22 cellular contexts compared by ENCODE assay signal in the genomic region with DNA sequence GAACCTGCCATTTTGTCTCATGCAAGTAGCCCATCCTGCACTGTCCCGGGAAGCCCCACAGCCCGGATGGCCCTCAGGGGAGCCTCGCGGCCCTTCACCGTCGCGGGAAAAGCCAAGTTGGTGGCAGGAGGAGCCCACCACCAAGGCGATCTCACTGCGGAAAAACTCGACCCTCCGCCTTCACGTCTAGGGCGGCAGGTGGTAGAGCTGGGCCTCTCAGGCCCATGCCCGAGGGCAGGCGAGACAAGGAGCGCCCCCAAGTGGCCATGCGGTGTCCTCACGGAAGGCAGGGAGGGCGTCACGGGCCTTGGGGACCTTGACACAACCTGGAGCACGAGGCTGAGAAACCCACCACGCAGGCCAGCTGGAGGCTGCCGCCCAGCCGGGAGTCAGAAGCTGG. TPM values are rescaled to one million over a fixed set of nuclear protein-coding genes. Genes with fewer than 3 reads are reported as not detected.
DNase-seq lines count a peak whose midpoint lies in the region; ATAC-seq and TF ChIP-seq lines count a peak whose summit lies in the region.
"Had no signal": no experiment of that assay in that cellular context is flagged by ENCODE, and none has a peak within 500 bp of the region (broad histone marks: within the 10 kb centered on the region; RNA-seq: fewer than 3 reads in every experiment).

No MANE protein-coding gene starts in this region.

- H3K9ac ChIP-seq in H9 (ENCODE audit: extremely low read depth, insufficient read length, low read length) = no peak overlapping the region

- no peak overlapping the region for H3T11ph ChIP-seq in H9 (ENCODE audit: low read length)

- ATAC-seq in Right ventricle myocardium inferior = no peak
- ATAC-seq in left cardiac atrium = no peak
- no peak for ATAC-seq in HG02840 (IDR thresholded peaks at IDR 0.05; ENCODE audit: low FRiP score, unreplicated experiment)
- ATAC-seq: T-cell had no signal

- no peak overlapping the region for H3K4me2 ChIP-seq in H9 (ENCODE audit: insufficient read depth, insufficient read length, low read length)

- no peak overlapping the region for H3K23ac ChIP-seq in H9 (ENCODE audit: insufficient read length, low read depth, low read length)

- intact Hi-C loops in Right ventricle myocardium inferior (cut with DNase I) = no loop called here
- intact Hi-C loops in left cardiac atrium (cut with DNase I) = no loop called here
- intact Hi-C loops in testis (cut with DNase I; ENCODE audit: low total_unique reads) = no loop called here
- intact Hi-C loops in CD4-positive, alpha-beta memory T cell (cut with micrococcal nuclease) = no loop called here

- peak; percentile 69 for TF ChIP-seq CTCF in H9 (conservative IDR thresholded peaks at IDR 0.05)
- TF ChIP-seq CTCF in brain microvascular endothelial cell (IDR thresholded peaks at IDR 0.05; ENCODE audit: low read depth, low read length, missing control alignments) = peak; percentile 1
- no peak for TF ChIP-seq CTCF in testis (IDR thresholded peaks at IDR 0.05)

- no peaks in the 10 kb centered on the region; a peak in 1 of 5 replicates for H3K9me3 Mint-ChIP-seq in H9
- H3K9me3 Mint-ChIP-seq in CD4-positive, alpha-beta memory T cell = no peaks in the 10 kb centered on the region
- H3K9me3 Mint-ChIP-seq: CD8-positive, alpha-beta memory T cell; T-cell had no signal

- no CpG with 5 or more reads among the region's 24 CpGs for WGBS in H9 (ENCODE audit: extremely low coverage, insufficient read length, low lambda C conversion rate)
- WGBS in testis, 2 donors = 62 to 83% methylated on average over 2 to 24 of the region's 24 CpGs

- DNase-seq in Right ventricle myocardium inferior (ENCODE audit: missing footprints) = peak; percentile 34
- no peak for DNase-seq in left cardiac atrium
- peak; percentile 80 for DNase-seq in H9
- no peak for DNase-seq in brain microvascular endothelial cell
- DNase-seq in testis = peak; percentile 44
- no peak for DNase-seq in kidney glomerular epithelial cell (lab: John Stamatoyannopoulos, UW)
- no peak for DNase-seq in CD4-positive, alpha-beta memory T cell
- DNase-seq: activated CD4-positive, alpha-beta T cell treated with anti-CD3 and anti-CD28 coated beads, Interleukin-2, amount 50 U/mL, for 4 hours; activated naive CD4-positive, alpha-beta T cell treated with anti-CD3 and anti-CD28 coated beads, Interleukin-2, amount 50 U/mL, for 16 hours; activated T-cell treated with anti-CD3 and anti-CD28 coated beads, Interleukin-2, amount 50 U/mL, for 1 hour; aorta; CD8-positive, alpha-beta memory T cell; cerebellar nuclear complex; DMS79 treated with DMSO at 0.1 percent for 48 hours; effector CD8-positive, alpha-beta T cell; esophagus squamous epithelium; glutamatergic neuron; NCI-H510A treated with DMSO at 0.1 percent for 48 hours; stimulated activated CD4-positive, alpha-beta T cell treated with anti-CD3 and anti-CD28 coated beads, Interleukin-12 subunit alpha, Interleukin-12 subunit beta, amount 100 ng/mL, for 4 hours; T-cell had no signal

- no peak for TF ChIP-seq POLR2A in testis (IDR thresholded peaks at IDR 0.05)

- no peak overlapping the region for H4K91ac ChIP-seq in H9 (ENCODE audit: insufficient read length, low read depth, low read length)

- H4K8ac ChIP-seq in H9 (replicated peaks; ENCODE audit: insufficient read length, low read depth, low read length) = no peak overlapping the region

- H3K4me3 Mint-ChIP-seq in H9 = no peak overlapping the region
- H3K4me3 Mint-ChIP-seq in CD4-positive, alpha-beta memory T cell = no peak overlapping the region
- H3K4me3 Mint-ChIP-seq: CD8-positive, alpha-beta memory T cell; T-cell had no signal

- H3K36me3 ChIP-seq in brain microvascular endothelial cell (replicated peaks) = no peaks in the 10 kb centered on the region
- H3K36me3 ChIP-seq in testis (ENCODE audit: low read depth, missing control alignments) = no peaks in the 10 kb centered on the region
- no peaks in the 10 kb centered on the region for H3K36me3 ChIP-seq in CD4-positive, alpha-beta memory T cell (ENCODE audit: insufficient read depth, low read length)
- H3K36me3 ChIP-seq: esophagus squamous epithelium, suprapubic skin had no signal

- no peak overlapping the region for H2BK20ac ChIP-seq in H9 (ENCODE audit: low read depth, low read length, poor library complexity, severe bottlenecking)

- no peaks in the 10 kb centered on the region; the same call in 1 of the 2 replicates for H3K27me3 Mint-ChIP-seq in H9 (ENCODE audit: low read depth)
- no peaks in the 10 kb centered on the region for H3K27me3 Mint-ChIP-seq in CD4-positive, alpha-beta memory T cell
- H3K27me3 Mint-ChIP-seq: CD8-positive, alpha-beta memory T cell; T-cell had no signal

- peaks cover 6 to 17% of the 10 kb centered on the region in 2 experiments; a peak in 2 of 4 replicates for H3K4me1 Mint-ChIP-seq in H9
- H3K4me1 Mint-ChIP-seq in CD4-positive, alpha-beta memory T cell = no peaks in the 10 kb centered on the region
- H3K4me1 Mint-ChIP-seq: CD8-positive, alpha-beta memory T cell; T-cell had no signal

- H3K27ac Mint-ChIP-seq in H9 = no peak overlapping the region
- H3K27ac Mint-ChIP-seq in CD4-positive, alpha-beta memory T cell = no peak overlapping the region
- H3K27ac Mint-ChIP-seq: CD8-positive, alpha-beta memory T cell; T-cell had no signal

- no peaks in the 10 kb centered on the region for H4K20me1 ChIP-seq in H9 (ENCODE audit: control insufficient read depth, insufficient read depth, insufficient read length)

- no peaks in the 10 kb centered on the region for H3K36me3 Mint-ChIP-seq in H9 (ENCODE audit: insufficient read depth in 1 of 3, low read depth in 3 of 3)
- no peaks in the 10 kb centered on the region for H3K36me3 Mint-ChIP-seq in CD4-positive, alpha-beta memory T cell
- H3K36me3 Mint-ChIP-seq: CD8-positive, alpha-beta memory T cell; T-cell had no signal

- H2BK12ac ChIP-seq in H9 (ENCODE audit: insufficient read length, low read depth, low read length) = no peak overlapping the region

- no peak overlapping the region for H2AK5ac ChIP-seq in H9 (ENCODE audit: insufficient read length, low read length)

- no peaks in the 10 kb centered on the region for H3K23me2 ChIP-seq in H9 (ENCODE audit: insufficient read length, low read depth, low read length, poor library complexity, severe bottlenecking)

- H2BK120ac ChIP-seq in H9 (ENCODE audit: low read depth, low read length, poor library complexity, severe bottlenecking) = no peak overlapping the region

- H2BK15ac ChIP-seq in H9 (ENCODE audit: low read depth, low read length) = no peak overlapping the region

- no peaks in the 10 kb centered on the region for H3K4me1 ChIP-seq in H9 (ENCODE audit: insufficient read depth, low read length)
- no peaks in the 10 kb centered on the region for H3K4me1 ChIP-seq in testis
- H3K4me1 ChIP-seq in CD4-positive, alpha-beta memory T cell (ENCODE audit: insufficient read depth, low read length) = no peaks in the 10 kb centered on the region
- H3K4me1 ChIP-seq: esophagus squamous epithelium, suprapubic skin had no signal

- no peak overlapping the region for H3K27ac ChIP-seq in H9 (ENCODE audit: insufficient read length, low read depth, low read length)
- H3K27ac ChIP-seq in brain microvascular endothelial cell = no peak overlapping the region
- H3K27ac ChIP-seq in testis = no peak overlapping the region
- no peak overlapping the region for H3K27ac ChIP-seq in CD4-positive, alpha-beta memory T cell (ENCODE audit: low read depth, low read length)
- H3K27ac ChIP-seq: esophagus squamous epithelium, suprapubic skin had no signal

- H4K5ac ChIP-seq in H9 (ENCODE audit: insufficient read length, low read depth, low read length) = no peak overlapping the region

- no peaks in the 10 kb centered on the region for H3K79me2 ChIP-seq in H9 (ENCODE audit: insufficient read depth, low read length)

- H3K4me3 ChIP-seq in brain microvascular endothelial cell (ENCODE audit: low read depth, low read length) = no peak overlapping the region
- peak overlapping the region; percentile 44 to 59 for H3K4me3 ChIP-seq in testis
- no peak overlapping the region for H3K4me3 ChIP-seq in CD4-positive, alpha-beta memory T cell (ENCODE audit: low read length in 2 of 2)
- H3K4me3 ChIP-seq: esophagus squamous epithelium, suprapubic skin had no signal

- no peak overlapping the region for H3K56ac ChIP-seq in H9 (ENCODE audit: insufficient read length, low read depth, low read length)

- H3K9me3 ChIP-seq in H9 (ENCODE audit: control insufficient read depth, low read depth, low read length) (no peaks in the 10 kb centered on the region), testis (no peaks in the 10 kb centered on the region)
- H3K9me3 ChIP-seq in CD4-positive, alpha-beta memory T cell (ENCODE audit: control insufficient read depth in 1 of 2, low read length in 2 of 2) = no peaks in the 10 kb centered on the region
- H3K9me3 ChIP-seq: esophagus squamous epithelium, suprapubic skin had no signal

- no peak overlapping the region for H2BK5ac ChIP-seq in H9 (ENCODE audit: insufficient read length, low read length)

- CTCF ChIA-PET in CD4-positive, alpha-beta memory T cell (lab: Charles Lee; ENCODE audit: partially characterized antibody) = interaction anchor here (1.3 kb wide), 1 partner anchor 17 kb away, joined by 5 read pairs; no protein-coding TSS in a partner anchor

- no peak overlapping the region for H3K4ac ChIP-seq in H9 (ENCODE audit: low read depth, low read length)

- no peaks in the 10 kb centered on the region for H3K79me1 ChIP-seq in H9 (ENCODE audit: insufficient read depth, low read depth, low read length, poor library complexity, severe bottlenecking)

- H3K18ac ChIP-seq in H9 (ENCODE audit: insufficient read length, low read depth, low read length) = no peak overlapping the region

- in situ Hi-C loops in brain microvascular endothelial cell (cut with HindIII; ENCODE audit: low pct_ligation_motif_present, low sequenced_read_pairs) = no loop called here

- POLR2A ChIA-PET in CD4-positive, alpha-beta memory T cell (lab: Charles Lee; ENCODE audit: partially characterized antibody) = no interaction called here

- no peak overlapping the region for H3K14ac ChIP-seq in H9 (ENCODE audit: insufficient read depth, low read length)

- H3K27me3 ChIP-seq in H9 (ENCODE audit: insufficient read depth, low read length) = no peaks in the 10 kb centered on the region
- H3K27me3 ChIP-seq in brain microvascular endothelial cell (replicated peaks) = no peaks in the 10 kb centered on the region
- no peaks in the 10 kb centered on the region for H3K27me3 ChIP-seq in testis
- H3K27me3 ChIP-seq in CD4-positive, alpha-beta memory T cell (ENCODE audit: insufficient read depth, low read length) = no peaks in the 10 kb centered on the region
- H3K27me3 ChIP-seq: esophagus squamous epithelium had no signal

- H2AFZ ChIP-seq in H9 (ENCODE audit: low read length) = no peak overlapping the region

RNA-seq across cellular contexts. Expression of a gene that starts 34.8 kb away (rescaled TPM):
- total RNA-seq in Right ventricle myocardium inferior (0.38 TPM), left cardiac atrium (under 1 TPM; 0.21 to 0.74 TPM), H9 (2021) (20.2 and 20.6 TPM in 2 replicates), testis (1 to 10 TPM; 5.5 to 6.6 TPM)
- polyA plus RNA-seq in testis (ENCODE audit: insufficient read depth, low read depth, low replicate concordance) = 11.9 TPM
- under 1 TPM; 0.28 to 0.47 TPM for total RNA-seq in CD4-positive, alpha-beta memory T cell
- under 1 TPM in 1 of 2 donors, not detected in 1; 0.16 TPM for polyA plus RNA-seq in CD4-positive, alpha-beta memory T cell
- polyA plus RNA-seq: aorta had no signal

RNA-seq across cellular contexts. Expression of a gene that starts 52.6 kb away (rescaled TPM):
- total RNA-seq in Right ventricle myocardium inferior = 32.8 TPM
- total RNA-seq in left cardiac atrium = 10 to 100 TPM; 33.6 to 37.1 TPM
- total RNA-seq in H9 (2021) = 95.9 and 96.3 TPM in 2 replicates
- 100 to 1,000 TPM; 109 to 137 TPM for total RNA-seq in testis
- polyA plus RNA-seq in testis (ENCODE audit: insufficient read depth, low read depth, low replicate concordance) = 73.4 TPM
- 100 to 1,000 TPM; 165 to 191 TPM for total RNA-seq in CD4-positive, alpha-beta memory T cell
- polyA plus RNA-seq in CD4-positive, alpha-beta memory T cell = 10 to 100 TPM; 38.1 to 80.8 TPM

RNA-seq across cellular contexts. Expression of a gene that starts 58.8 kb away (rescaled TPM):
- total RNA-seq in Right ventricle myocardium inferior (49.4 TPM), left cardiac atrium (10 to 100 TPM; 47.5 to 60.7 TPM), H9 (2021) (57.2 and 58.1 TPM in 2 replicates), testis (100 to 1,000 TPM; 181 to 200 TPM)
- 225 TPM for polyA plus RNA-seq in testis (ENCODE audit: insufficient read depth, low read depth, low replicate concordance)
- total RNA-seq in CD4-positive, alpha-beta memory T cell = 100 to 1,000 TPM; 135 to 144 TPM
- 10 to 100 TPM; 24.5 to 39.2 TPM for polyA plus RNA-seq in CD4-positive, alpha-beta memory T cell

Comparison
In these comparisons a context has a peak if more than half of its experiments do, and no peak if none do; other contexts are left out.
1. DNase-seq: peak in Right ventricle myocardium inferior (single experiment), H9 (single experiment) and testis (single experiment); none in left cardiac atrium (single experiment), brain microvascular endothelial cell (single experiment), kidney glomerular epithelial cell (single experiment) and CD4-positive, alpha-beta memory T cell (0 of 5).
2. CTCF ChIP-seq: peak in H9 (single experiment) and brain microvascular endothelial cell (single experiment); none in testis (0 of 3).
3. H3K4me3 ChIP-seq: peak in testis (2 of 2); none in brain microvascular endothelial cell (single experiment) and CD4-positive, alpha-beta memory T cell (0 of 2).